ENCODE assay signal across 1 cellular context in the genomic region with DNA sequence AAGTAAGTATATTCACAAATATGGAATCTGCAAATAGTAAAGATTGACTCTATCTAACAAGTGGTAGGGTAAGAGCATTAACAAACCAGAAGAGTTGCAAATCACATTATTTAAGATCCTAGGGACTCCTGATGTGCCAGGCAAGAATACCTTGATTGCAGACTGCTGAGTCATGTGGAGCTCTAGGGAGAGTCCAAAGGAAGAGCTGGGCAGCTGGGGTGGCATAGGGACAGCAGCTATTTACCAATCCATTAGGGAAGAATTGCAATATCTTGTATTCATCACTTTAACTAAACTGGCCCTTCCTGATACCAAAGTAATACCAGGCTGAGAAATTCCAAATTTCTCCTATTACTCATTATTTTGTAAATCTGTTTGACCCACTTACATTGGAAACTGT.
TF ChIP-seq lines count a peak whose summit lies in the region.

No MANE protein-coding gene starts in this region.

TF ChIP-seq in H1, 55 proteins besides CTCF, POLR2A, EP300 and RAD21:
- peak; percentile 63 for TF ChIP-seq BACH1 (IDR thresholded peaks at IDR 0.05; ENCODE audit: low read length)
- TF ChIP-seq CHD1 (IDR thresholded peaks at IDR 0.05; ENCODE audit: low read depth, low read length): no peak
- TF ChIP-seq MAFK (IDR thresholded peaks at IDR 0.05; ENCODE audit: low read depth, low read length): peak; percentile 40; the same call in 1 of the 2 replicates
